ENCODE assay signal across 8 cellular contexts in the genomic region with DNA sequence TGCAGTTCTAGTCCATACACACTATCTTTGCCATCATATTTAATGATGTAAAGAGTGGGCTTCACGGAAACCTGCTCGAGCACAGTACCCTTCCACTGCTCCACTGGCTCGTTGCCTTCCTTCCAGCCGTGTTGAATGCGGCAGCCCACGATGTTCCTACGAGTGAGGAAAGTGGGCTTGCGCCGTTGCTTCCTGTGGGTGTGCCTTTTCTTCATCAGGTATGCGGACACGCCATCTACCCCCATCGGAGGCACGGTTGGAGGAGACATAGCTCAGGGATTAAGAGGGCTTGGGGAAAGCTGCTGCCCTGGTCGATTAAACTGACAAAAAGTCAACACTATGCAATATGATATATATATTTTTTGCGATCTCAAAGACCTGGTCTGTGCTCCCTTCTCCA. TPM values are rescaled to one million over a fixed set of nuclear protein-coding genes. Genes with fewer than 3 reads are reported as not detected.
DNase-seq lines count a peak whose midpoint lies in the region; ATAC-seq and TF ChIP-seq lines count a peak whose summit lies in the region.

No MANE protein-coding gene starts in this region.

- POLR2A ChIA-PET in A673 (lab: Charles Lee; ENCODE audit: low non-redundant PET): no interaction called here

- H3K36me3 ChIP-seq in A673 (ENCODE audit: insufficient read depth, low read length, poor library complexity, severe bottlenecking) (no peaks in the 10 kb centered on the region), cardiac muscle cell (no peaks in the 10 kb centered on the region)

- DNase-seq in A673 (ENCODE audit: low spot score) (peak; percentile 2), GM13976 (ENCODE audit: low spot score) (peak; percentile 8), NCI-H2171 treated with DMSO at 0.1 percent for 48 hours (lab: John Stamatoyannopoulos, UW) (peak; percentile 45), cardiac muscle cell (ENCODE audit: low read depth in 1 of 2, low spot score in 1 of 2) (peak; percentile 2 to 5), posterior cingulate gyrus (peak in 8 of 10 donors; percentile 9 to 86 (median 19)), HCEC 1CT (no peak)
- peak; percentile 2 for DNase-seq in activated effector memory CD4-positive, alpha-beta T cell treated with Interleukin-2 at 50 U/mL for 16 hours

- BruUV-seq in A673 (replicated peaks; lab: Mats Ljungman, UMichigan): no TSS peak

- H3K4me1 ChIP-seq in A673 (ENCODE audit: insufficient read depth, low read length, poor library complexity, severe bottlenecking) (no peaks in the 10 kb centered on the region), cardiac muscle cell (ENCODE audit: low read depth) (peaks cover 3% of the 10 kb centered on the region)

- ATAC-seq in HG02870 (IDR thresholded peaks at IDR 0.05; ENCODE audit: unreplicated experiment): peak; percentile 37

- H3K27me3 ChIP-seq in A673 (replicated peaks; ENCODE audit: insufficient read depth, low read depth, low read length, poor library complexity) (no peaks in the 10 kb centered on the region), cardiac muscle cell (no peaks in the 10 kb centered on the region)

- intact Hi-C loops in A673 (cut with micrococcal nuclease; ENCODE audit: unreplicated experiment): no loop called here
- intact Hi-C loops in posterior cingulate gyrus (cut with DNase I): no loop called here

- H3K9me3 ChIP-seq in A673 (ENCODE audit: low read depth, low read length, poor library complexity, severe bottlenecking): no peaks in the 10 kb centered on the region
- H3K9me3 ChIP-seq in cardiac muscle cell (ENCODE audit: low read depth): no peaks in the 10 kb centered on the region

- peak overlapping the region; percentile 51 for H3K4me3 ChIP-seq in A673 (ENCODE audit: low read depth, low read length, poor library complexity, severe bottlenecking)
- H3K4me3 ChIP-seq in cardiac muscle cell: peak overlapping the region; percentile 80

- no peak for TF ChIP-seq CTCF in A673 (conservative IDR thresholded peaks at IDR 0.05; ENCODE audit: low read depth, low read length)
- TF ChIP-seq CTCF in GM13976 (IDR thresholded peaks at IDR 0.05; ENCODE audit: borderline replicate concordance, control extremely low read depth, extremely low read depth, insufficient read depth, missing control alignments): no peak
- no peak for TF ChIP-seq CTCF in cardiac muscle cell (IDR thresholded peaks at IDR 0.05; ENCODE audit: low read depth, low read length)

- CTCF ChIA-PET in A673 (lab: Charles Lee): interaction anchor here (0.6 kb wide), 1 partner anchor 73 kb away, joined by 4 read pairs; no protein-coding TSS in a partner anchor

- no peak overlapping the region for H3K27ac ChIP-seq in A673 (ENCODE audit: low read depth, low read length, poor library complexity, severe bottlenecking)
- H3K27ac ChIP-seq in cardiac muscle cell: peak overlapping the region; percentile 95

- in situ Hi-C loops in GM13976 (cut with MboI; ENCODE audit: low sequenced_read_pairs, unreplicated experiment): no loop called here

RNA-seq across cellular contexts. Expression of a gene that starts 0.6 kb away (rescaled TPM):
- total RNA-seq in A673 (2021) (4.0 and 4.3 TPM in 2 replicates), cardiac muscle cell (3.9 and 6.0 TPM in 2 replicates)
- 5.0 and 6.9 TPM in 2 replicates for polyA plus RNA-seq in cardiac muscle cell
